In genomic region chr13:75537401-75538365, GRCh38 we compare ENCODE assay signal across 8 cellular contexts. TPM values are rescaled to one million over a fixed set of nuclear protein-coding genes. Genes with fewer than 3 reads are reported as not detected.
DNase-seq lines count a peak whose midpoint lies in the region; ATAC-seq and FAIRE-seq lines count a peak whose summit lies in the region.

TSS of gene COMMD6 (minus strand) at chr13:75537841. CDS start at chr13:75537805, 36 bp downstream.

- no peaks in the 10 kb centered on the region for H3K27me3 Mint-ChIP-seq in naive B cell
- H3K27me3 Mint-ChIP-seq in stimulated activated naive B cell treated with anti-CD40 and anti-IgM and Interleukin-4, amounts not matched to agents 10 μg/mL and 1 μg/mL and 100 μg/mL, for 72 hours, result no peaks in the 10 kb centered on the region

- H3K9me3 Mint-ChIP-seq in naive B cell, result no peaks in the 10 kb centered on the region
- H3K9me3 Mint-ChIP-seq in stimulated activated naive B cell treated with anti-CD40 and anti-IgM and Interleukin-4, amounts not matched to agents 10 μg/mL and 1 μg/mL and 100 μg/mL, for 72 hours, result no peaks in the 10 kb centered on the region

- peak within 1 kb of the TSS; percentile 94 to 100 (median 98) for H3K4me3 Mint-ChIP-seq in naive B cell
- peak within 1 kb of the TSS; percentile 98 to 100 for H3K4me3 Mint-ChIP-seq in stimulated activated naive B cell treated with anti-CD40 and anti-IgM and Interleukin-4, amounts not matched to agents 10 μg/mL and 1 μg/mL and 100 μg/mL, for 72 hours

- H3K4me1 Mint-ChIP-seq in naive B cell, result peaks cover 37 to 52% (median 44%) of the 10 kb centered on the region in 3 donors
- H3K4me1 Mint-ChIP-seq in stimulated activated naive B cell treated with anti-CD40 and anti-IgM and Interleukin-4, amounts not matched to agents 10 μg/mL and 1 μg/mL and 100 μg/mL, for 72 hours, result peaks cover 18 to 42% of the 10 kb centered on the region in 2 donors

- FAIRE-seq in RCC 7860 (lab: Jason Lieb, UNC), result peak; percentile 67

- H3K36me3 Mint-ChIP-seq in naive B cell, result peaks cover 0 to 8% of the 10 kb centered on the region in 2 donors
- H3K36me3 Mint-ChIP-seq in stimulated activated naive B cell treated with anti-CD40 and anti-IgM and Interleukin-4, amounts not matched to agents 10 μg/mL and 1 μg/mL and 100 μg/mL, for 72 hours, result peaks cover 14 to 20% of the 10 kb centered on the region in 2 donors

- ATAC-seq in GM21723 (IDR thresholded peaks at IDR 0.05; ENCODE audit: unreplicated experiment) (peak; percentile 99), naive B cell (ENCODE audit: low read depth in 2 of 2) (peak; percentile 92 to 93)
- peak; percentile 89 to 93 for ATAC-seq in stimulated activated naive B cell treated with anti-CD40 and anti-IgM and Interleukin-4, amounts not matched to agents 10 μg/mL and 1 μg/mL and 100 μg/mL, for 72 hours (replicated peaks)

- in situ Hi-C loops in KBM-7 (cut with MboI; ENCODE audit: low pct_unique_long_range_greater_than_20kb, low sequenced_read_pairs), result no loop called here

- DNase-seq in Daoy (ENCODE audit: low read depth) (peak; percentile 86), KBM-7 (peak; percentile 87), RCC 7860 (ENCODE audit: low spot score) (peak; percentile 75), fibroblast of gingiva (ENCODE audit: low read depth) (peak; percentile 80), naive B cell (peak; percentile 70)
- peak; percentile 24 to 49 for DNase-seq in activated T-helper 1 cell treated with anti-CD3 and anti-CD28 coated beads, Interleukin-2, amount 50 U/mL, for 16 hours (ENCODE audit: low read depth in 1 of 2, low spot score in 1 of 2)
- DNase-seq in stimulated activated naive B cell treated with anti-CD40 and anti-IgM and Interleukin-4, amounts not matched to agents 10 μg/mL and 1 μg/mL and 100 μg/mL, for 72 hours, result peak; percentile 63

- peak within 1 kb of the TSS; percentile 92 to 97 (median 96) for H3K27ac Mint-ChIP-seq in naive B cell
- peak within 1 kb of the TSS; percentile 97 for H3K27ac Mint-ChIP-seq in stimulated activated naive B cell treated with anti-CD40 and anti-IgM and Interleukin-4, amounts not matched to agents 10 μg/mL and 1 μg/mL and 100 μg/mL, for 72 hours

RNA-seq across cellular contexts. Expression of gene COMMD6, which starts in this region (rescaled TPM):
- 112 and 130 TPM in 2 replicates for total RNA-seq in Daoy (2014; rRNA removed; shearing (Covaris generic))
- polyA plus RNA-seq in naive B cell (ENCODE audit: low read depth in 6 of 6), result 100 to 1,000 TPM; 306 to 689 (median 571) TPM

Comparison
In these comparisons a context has a peak if more than half of its experiments do, and no peak if none do; other contexts are left out.
1. Peak in every context shown above with its lines: DNase-seq and ATAC-seq.
2. DNase-seq: peak in every context shown above with its lines; median percentile 87 in KBM-7; 86 in Daoy; 80 in fibroblast of gingiva; 75 in RCC 7860; 70 in naive B cell; 63 in stimulated activated naive B cell treated with anti-CD40 and anti-IgM and Interleukin-4, amounts not matched to agents 10 μg/mL and 1 μg/mL and 100 μg/mL, for 72 hours; 36 in activated T-helper 1 cell treated with anti-CD3 and anti-CD28 coated beads, Interleukin-2, amount 50 U/mL, for 16 hours.